In the genomic region with DNA sequence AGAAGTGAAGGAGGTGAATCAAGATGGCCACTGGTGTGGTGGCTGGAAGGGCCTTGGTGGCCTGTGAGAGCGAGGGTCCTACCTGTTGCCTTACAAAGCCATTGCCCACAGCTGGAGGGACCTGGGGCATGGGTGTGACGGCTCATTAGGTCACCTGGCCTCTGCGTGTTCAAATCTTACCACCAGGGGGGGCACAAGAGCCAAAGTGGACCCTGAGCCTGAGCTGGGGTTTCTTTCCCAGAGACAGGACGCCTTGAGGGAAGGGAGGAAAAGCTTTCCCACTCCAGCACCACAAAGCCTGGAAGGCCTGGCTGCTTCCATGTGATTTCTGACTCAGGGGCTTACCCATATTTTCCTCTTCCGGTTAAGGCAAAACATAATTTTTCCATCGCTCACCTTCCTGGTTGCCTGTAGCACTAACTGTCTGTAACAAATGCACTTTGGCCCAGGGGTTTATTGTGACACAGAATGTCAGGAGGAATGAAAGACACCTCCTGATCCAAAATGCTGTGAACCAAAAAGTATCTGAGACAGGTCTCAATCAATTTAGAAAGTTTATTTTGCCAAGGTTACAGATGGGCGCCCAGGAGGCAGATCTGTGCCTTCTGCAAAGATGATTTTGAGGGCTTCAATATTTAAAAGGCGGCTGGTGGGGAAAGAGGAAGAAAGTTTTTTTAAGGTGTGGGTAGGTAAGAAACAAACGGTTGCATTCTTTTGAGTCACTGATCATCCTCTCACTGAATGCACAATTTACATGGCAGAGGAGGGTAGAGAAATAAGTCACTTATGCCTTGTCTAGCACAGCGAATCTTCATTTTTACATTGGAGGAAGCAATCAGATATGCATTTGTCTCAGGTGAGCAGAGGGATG, we compare ENCODE assay signal across 1 cellular context.
TF ChIP-seq lines count a peak whose summit lies in the region.

No MANE protein-coding gene starts in this region.

TF ChIP-seq in HepG2, 621 proteins besides CTCF, POLR2A, EP300 and RAD21 (continued from another document and continues in another):
- TF ChIP-seq LRRFIP1 (CRISPR knock-in tag; conservative IDR thresholded peaks at IDR 0.05) = no peak
- no peak for TF ChIP-seq ZNF790 (CRISPR knock-in tag; IDR thresholded peaks at IDR 0.05; ENCODE audit: borderline replicate concordance)
- TF ChIP-seq, protein P1, sequence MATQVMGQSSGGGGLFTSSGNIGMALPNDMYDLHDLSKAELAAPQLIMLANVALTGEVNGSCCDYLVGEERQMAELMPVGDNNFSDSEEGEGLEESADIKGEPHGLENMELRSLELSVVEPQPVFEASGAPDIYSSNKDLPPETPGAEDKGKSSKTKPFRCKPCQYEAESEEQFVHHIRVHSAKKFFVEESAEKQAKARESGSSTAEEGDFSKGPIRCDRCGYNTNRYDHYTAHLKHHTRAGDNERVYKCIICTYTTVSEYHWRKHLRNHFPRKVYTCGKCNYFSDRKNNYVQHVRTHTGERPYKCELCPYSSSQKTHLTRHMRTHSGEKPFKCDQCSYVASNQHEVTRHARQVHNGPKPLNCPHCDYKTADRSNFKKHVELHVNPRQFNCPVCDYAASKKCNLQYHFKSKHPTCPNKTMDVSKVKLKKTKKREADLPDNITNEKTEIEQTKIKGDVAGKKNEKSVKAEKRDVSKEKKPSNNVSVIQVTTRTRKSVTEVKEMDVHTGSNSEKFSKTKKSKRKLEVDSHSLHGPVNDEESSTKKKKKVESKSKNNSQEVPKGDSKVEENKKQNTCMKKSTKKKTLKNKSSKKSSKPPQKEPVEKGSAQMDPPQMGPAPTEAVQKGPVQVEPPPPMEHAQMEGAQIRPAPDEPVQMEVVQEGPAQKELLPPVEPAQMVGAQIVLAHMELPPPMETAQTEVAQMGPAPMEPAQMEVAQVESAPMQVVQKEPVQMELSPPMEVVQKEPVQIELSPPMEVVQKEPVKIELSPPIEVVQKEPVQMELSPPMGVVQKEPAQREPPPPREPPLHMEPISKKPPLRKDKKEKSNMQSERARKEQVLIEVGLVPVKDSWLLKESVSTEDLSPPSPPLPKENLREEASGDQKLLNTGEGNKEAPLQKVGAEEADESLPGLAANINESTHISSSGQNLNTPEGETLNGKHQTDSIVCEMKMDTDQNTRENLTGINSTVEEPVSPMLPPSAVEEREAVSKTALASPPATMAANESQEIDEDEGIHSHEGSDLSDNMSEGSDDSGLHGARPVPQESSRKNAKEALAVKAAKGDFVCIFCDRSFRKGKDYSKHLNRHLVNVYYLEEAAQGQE (IDR thresholded peaks at IDR 0.05; ENCODE audit: borderline replicate concordance in 1 of 2, low read depth in 1 of 2, low read length in 2 of 2) = no peak
- TF ChIP-seq NR2F1 (CRISPR knock-in tag; IDR thresholded peaks at IDR 0.05) = no peak
- no peak for TF ChIP-seq SRSF4 (IDR thresholded peaks at IDR 0.05; ENCODE audit: low read depth, low read length, poor library complexity, severe bottlenecking)
- no peak; the same call in 1 of the 2 replicates for TF ChIP-seq SOX5 (CRISPR knock-in tag; IDR thresholded peaks at IDR 0.05; ENCODE audit: borderline replicate concordance)
- no peak for TF ChIP-seq TCF7 (IDR thresholded peaks at IDR 0.05; ENCODE audit: low read depth)
- TF ChIP-seq, protein P2, sequence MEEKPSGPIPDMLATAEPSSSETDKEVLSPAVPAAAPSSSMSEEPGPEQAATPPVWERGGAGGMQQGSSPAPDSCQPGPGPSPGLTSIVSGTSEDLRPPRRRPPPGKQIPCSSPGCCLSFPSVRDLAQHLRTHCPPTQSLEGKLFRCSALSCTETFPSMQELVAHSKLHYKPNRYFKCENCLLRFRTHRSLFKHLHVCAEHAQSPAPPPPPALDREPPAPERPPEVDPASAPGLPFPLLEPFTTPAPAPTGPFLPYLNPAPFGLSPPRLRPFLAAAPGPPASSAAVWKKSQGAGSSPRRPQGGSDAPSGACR (CRISPR knock-in tag; IDR thresholded peaks at IDR 0.05) = no peak
- TF ChIP-seq FOXO1 (CRISPR knock-in tag; IDR thresholded peaks at IDR 0.05) = no peak; the same call in 1 of the 2 replicates
- no peak for TF ChIP-seq SMAD9 (CRISPR knock-in tag; IDR thresholded peaks at IDR 0.05)
- TF ChIP-seq ZNF883 (CRISPR knock-in tag; IDR thresholded peaks at IDR 0.05; ENCODE audit: not compliant biosample characterization) = no peak
- TF ChIP-seq GATA4 (IDR thresholded peaks at IDR 0.05; ENCODE audit: borderline replicate concordance, low read depth) = no peak
- TF ChIP-seq IKZF1 (IDR thresholded peaks at IDR 0.05) = no peak
- TF ChIP-seq, protein P3, sequence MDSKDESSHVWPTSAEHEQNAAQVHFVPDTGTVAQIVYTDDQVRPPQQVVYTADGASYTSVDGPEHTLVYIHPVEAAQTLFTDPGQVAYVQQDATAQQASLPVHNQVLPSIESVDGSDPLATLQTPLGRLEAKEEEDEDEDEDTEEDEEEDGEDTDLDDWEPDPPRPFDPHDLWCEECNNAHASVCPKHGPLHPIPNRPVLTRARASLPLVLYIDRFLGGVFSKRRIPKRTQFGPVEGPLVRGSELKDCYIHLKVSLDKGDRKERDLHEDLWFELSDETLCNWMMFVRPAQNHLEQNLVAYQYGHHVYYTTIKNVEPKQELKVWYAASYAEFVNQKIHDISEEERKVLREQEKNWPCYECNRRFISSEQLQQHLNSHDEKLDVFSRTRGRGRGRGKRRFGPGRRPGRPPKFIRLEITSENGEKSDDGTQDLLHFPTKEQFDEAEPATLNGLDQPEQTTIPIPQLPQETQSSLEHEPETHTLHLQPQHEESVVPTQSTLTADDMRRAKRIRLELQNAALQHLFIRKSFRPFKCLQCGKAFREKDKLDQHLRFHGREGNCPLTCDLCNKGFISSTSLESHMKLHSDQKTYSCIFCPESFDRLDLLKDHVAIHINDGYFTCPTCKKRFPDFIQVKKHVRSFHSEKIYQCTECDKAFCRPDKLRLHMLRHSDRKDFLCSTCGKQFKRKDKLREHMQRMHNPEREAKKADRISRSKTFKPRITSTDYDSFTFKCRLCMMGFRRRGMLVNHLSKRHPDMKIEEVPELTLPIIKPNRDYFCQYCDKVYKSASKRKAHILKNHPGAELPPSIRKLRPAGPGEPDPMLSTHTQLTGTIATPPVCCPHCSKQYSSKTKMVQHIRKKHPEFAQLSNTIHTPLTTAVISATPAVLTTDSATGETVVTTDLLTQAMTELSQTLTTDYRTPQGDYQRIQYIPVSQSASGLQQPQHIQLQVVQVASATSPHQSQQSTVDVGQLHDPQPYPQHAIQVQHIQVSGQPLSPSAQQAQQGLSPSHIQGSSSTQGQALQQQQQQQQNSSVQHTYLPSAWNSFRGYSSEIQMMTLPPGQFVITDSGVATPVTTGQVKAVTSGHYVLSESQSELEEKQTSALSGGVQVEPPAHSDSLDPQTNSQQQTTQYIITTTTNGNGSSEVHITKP (CRISPR knock-in tag; IDR thresholded peaks at IDR 0.05; ENCODE audit: low read depth) = no peak
- TF ChIP-seq TRAFD1 (CRISPR knock-in tag; IDR thresholded peaks at IDR 0.05; ENCODE audit: borderline replicate concordance) = no peak
- TF ChIP-seq THYN1 (CRISPR knock-in tag; IDR thresholded peaks at IDR 0.05; ENCODE audit: borderline replicate concordance, low read depth) = no peak
- no peak for TF ChIP-seq ZNF10 (CRISPR knock-in tag; IDR thresholded peaks at IDR 0.05; ENCODE audit: borderline replicate concordance, low read depth)
- TF ChIP-seq, protein P4, sequence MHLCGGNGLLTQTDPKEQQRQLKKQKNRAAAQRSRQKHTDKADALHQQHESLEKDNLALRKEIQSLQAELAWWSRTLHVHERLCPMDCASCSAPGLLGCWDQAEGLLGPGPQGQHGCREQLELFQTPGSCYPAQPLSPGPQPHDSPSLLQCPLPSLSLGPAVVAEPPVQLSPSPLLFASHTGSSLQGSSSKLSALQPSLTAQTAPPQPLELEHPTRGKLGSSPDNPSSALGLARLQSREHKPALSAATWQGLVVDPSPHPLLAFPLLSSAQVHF (CRISPR knock-in tag; IDR thresholded peaks at IDR 0.05) = no peak
- TF ChIP-seq, protein P5, sequence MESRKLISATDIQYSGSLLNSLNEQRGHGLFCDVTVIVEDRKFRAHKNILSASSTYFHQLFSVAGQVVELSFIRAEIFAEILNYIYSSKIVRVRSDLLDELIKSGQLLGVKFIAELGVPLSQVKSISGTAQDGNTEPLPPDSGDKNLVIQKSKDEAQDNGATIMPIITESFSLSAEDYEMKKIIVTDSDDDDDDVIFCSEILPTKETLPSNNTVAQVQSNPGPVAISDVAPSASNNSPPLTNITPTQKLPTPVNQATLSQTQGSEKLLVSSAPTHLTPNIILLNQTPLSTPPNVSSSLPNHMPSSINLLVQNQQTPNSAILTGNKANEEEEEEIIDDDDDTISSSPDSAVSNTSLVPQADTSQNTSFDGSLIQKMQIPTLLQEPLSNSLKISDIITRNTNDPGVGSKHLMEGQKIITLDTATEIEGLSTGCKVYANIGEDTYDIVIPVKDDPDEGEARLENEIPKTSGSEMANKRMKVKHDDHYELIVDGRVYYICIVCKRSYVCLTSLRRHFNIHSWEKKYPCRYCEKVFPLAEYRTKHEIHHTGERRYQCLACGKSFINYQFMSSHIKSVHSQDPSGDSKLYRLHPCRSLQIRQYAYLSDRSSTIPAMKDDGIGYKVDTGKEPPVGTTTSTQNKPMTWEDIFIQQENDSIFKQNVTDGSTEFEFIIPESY (CRISPR knock-in tag; IDR thresholded peaks at IDR 0.05) = no peak
- TF ChIP-seq, protein P6, sequence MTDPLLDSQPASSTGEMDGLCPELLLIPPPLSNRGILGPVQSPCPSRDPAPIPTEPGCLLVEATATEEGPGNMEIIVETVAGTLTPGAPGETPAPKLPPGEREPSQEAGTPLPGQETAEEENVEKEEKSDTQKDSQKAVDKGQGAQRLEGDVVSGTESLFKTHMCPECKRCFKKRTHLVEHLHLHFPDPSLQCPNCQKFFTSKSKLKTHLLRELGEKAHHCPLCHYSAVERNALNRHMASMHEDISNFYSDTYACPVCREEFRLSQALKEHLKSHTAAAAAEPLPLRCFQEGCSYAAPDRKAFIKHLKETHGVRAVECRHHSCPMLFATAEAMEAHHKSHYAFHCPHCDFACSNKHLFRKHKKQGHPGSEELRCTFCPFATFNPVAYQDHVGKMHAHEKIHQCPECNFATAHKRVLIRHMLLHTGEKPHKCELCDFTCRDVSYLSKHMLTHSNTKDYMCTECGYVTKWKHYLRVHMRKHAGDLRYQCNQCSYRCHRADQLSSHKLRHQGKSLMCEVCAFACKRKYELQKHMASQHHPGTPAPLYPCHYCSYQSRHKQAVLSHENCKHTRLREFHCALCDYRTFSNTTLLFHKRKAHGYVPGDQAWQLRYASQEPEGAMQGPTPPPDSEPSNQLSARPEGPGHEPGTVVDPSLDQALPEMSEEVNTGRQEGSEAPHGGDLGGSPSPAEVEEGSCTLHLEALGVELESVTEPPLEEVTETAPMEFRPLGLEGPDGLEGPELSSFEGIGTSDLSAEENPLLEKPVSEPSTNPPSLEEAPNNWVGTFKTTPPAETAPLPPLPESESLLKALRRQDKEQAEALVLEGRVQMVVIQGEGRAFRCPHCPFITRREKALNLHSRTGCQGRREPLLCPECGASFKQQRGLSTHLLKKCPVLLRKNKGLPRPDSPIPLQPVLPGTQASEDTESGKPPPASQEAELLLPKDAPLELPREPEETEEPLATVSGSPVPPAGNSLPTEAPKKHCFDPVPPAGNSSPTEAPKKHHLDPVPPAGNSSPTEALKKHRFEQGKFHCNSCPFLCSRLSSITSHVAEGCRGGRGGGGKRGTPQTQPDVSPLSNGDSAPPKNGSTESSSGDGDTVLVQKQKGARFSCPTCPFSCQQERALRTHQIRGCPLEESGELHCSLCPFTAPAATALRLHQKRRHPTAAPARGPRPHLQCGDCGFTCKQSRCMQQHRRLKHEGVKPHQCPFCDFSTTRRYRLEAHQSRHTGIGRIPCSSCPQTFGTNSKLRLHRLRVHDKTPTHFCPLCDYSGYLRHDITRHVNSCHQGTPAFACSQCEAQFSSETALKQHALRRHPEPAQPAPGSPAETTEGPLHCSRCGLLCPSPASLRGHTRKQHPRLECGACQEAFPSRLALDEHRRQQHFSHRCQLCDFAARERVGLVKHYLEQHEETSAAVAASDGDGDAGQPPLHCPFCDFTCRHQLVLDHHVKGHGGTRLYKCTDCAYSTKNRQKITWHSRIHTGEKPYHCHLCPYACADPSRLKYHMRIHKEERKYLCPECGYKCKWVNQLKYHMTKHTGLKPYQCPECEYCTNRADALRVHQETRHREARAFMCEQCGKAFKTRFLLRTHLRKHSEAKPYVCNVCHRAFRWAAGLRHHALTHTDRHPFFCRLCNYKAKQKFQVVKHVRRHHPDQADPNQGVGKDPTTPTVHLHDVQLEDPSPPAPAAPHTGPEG (CRISPR knock-in tag; IDR thresholded peaks at IDR 0.05) = no peak
- no peak for TF ChIP-seq DMAP1 (CRISPR knock-in tag; IDR thresholded peaks at IDR 0.05)
